ENCODE assay signal across 8 cellular contexts in the genomic region with DNA sequence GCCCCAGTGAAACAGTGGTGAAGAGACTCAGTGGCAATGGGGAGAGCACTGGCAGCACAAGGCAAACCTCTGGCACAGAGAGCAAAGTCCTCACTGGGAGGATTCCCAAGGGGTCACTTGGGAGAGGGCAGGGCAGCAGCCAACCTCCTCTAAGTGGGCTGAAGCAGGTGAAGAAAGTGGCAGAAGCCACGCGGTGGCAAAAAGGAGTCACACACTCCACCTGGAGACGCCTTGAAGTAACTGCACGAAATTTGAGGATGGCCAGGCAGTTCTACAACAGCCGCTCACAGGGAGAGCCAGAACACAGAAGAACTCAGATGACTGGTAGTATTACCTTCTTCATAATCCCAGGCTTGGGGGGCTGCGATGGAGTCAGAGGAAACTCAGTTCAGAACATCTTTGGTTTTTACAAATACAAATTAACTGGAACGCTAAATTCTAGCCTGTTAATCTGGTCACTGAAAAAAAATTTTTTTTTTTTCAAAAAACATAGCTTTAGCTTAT. TPM values are rescaled to one million over a fixed set of nuclear protein-coding genes. Genes with fewer than 3 reads are reported as not detected.
DNase-seq lines count a peak whose midpoint lies in the region; ATAC-seq and TF ChIP-seq lines count a peak whose summit lies in the region.

No MANE protein-coding gene starts in this region.

- TF ChIP-seq CTCF in AG04449 (IDR thresholded peaks at IDR 0.05; ENCODE audit: insufficient read depth, low read length, missing control alignments): peak; percentile 62
- peak; percentile 63 for TF ChIP-seq CTCF in GM13976 (IDR thresholded peaks at IDR 0.05; ENCODE audit: borderline replicate concordance, control extremely low read depth, extremely low read depth, insufficient read depth, missing control alignments)
- TF ChIP-seq CTCF in mesothelial cell of epicardium (IDR thresholded peaks at IDR 0.05; ENCODE audit: unreplicated experiment): no peak

- peaks cover 20% of the 10 kb centered on the region for H3K36me3 Mint-ChIP-seq in dendritic cell treated with granulocyte-macrophage colony-stimulating factor and Interleukin-4, amounts not matched to agents 40 ng/mL and 50 ng/mL, for 4 days (ENCODE audit: low read depth)
- no peaks in the 10 kb centered on the region for H3K36me3 Mint-ChIP-seq in mesothelial cell of epicardium

- intact Hi-C loops in dendritic cell treated with granulocyte-macrophage colony-stimulating factor and Interleukin-4, amounts not matched to agents 40 ng/mL and 50 ng/mL, for 4 days (cut with micrococcal nuclease): loop anchor here (5.0 kb wide), 1 partner anchor 56 kb away; no protein-coding TSS in a partner anchor

- no peak overlapping the region for H3K4me3 ChIP-seq in AG04449 (ENCODE audit: low read depth, low read length)

- no peak for DNase-seq in AG04449 (ENCODE audit: low read depth, low spot score)
- peak; percentile 78 for DNase-seq in GM13976 (ENCODE audit: low spot score)
- DNase-seq in NCI-H1930 (lab: John Stamatoyannopoulos, UW): peak; percentile 1 to 5
- peak; percentile 31 to 39 for DNase-seq in activated CD4-positive, alpha-beta T cell treated with anti-CD3 and anti-CD28 coated beads for 24 hours (ENCODE audit: low read depth in 2 of 2)
- peak in 1 of 2 experiments; percentile 58 for DNase-seq in mesothelial cell of epicardium (ENCODE audit: low spot score in 2 of 2, unreplicated experiment in 2 of 2)
- peak; percentile 6 to 13 for DNase-seq in stimulated activated CD8-positive, alpha-beta memory T cell treated with anti-CD3 and anti-CD28 coated beads, Interleukin-7, amount 100 ng/mL, for 4 hours (ENCODE audit: low read depth in 2 of 2)

- CTCF ChIA-PET in AG04449 (lab: Yijun Ruan, JAX): interaction anchor here (0.6 to 7.0 kb wide), 30 partner anchors 8 to 330 kb away, joined by 3 to 202 read pairs (median 3); no protein-coding TSS in a partner anchor

- H3K4me1 Mint-ChIP-seq in dendritic cell treated with granulocyte-macrophage colony-stimulating factor and Interleukin-4, amounts not matched to agents 40 ng/mL and 50 ng/mL, for 4 days (ENCODE audit: low read depth): peaks cover 67% of the 10 kb centered on the region
- peaks cover 28% of the 10 kb centered on the region for H3K4me1 Mint-ChIP-seq in mesothelial cell of epicardium

- peaks cover 13% of the 10 kb centered on the region for H3K27me3 Mint-ChIP-seq in dendritic cell treated with granulocyte-macrophage colony-stimulating factor and Interleukin-4, amounts not matched to agents 40 ng/mL and 50 ng/mL, for 4 days
- no peaks in the 10 kb centered on the region for H3K27me3 Mint-ChIP-seq in mesothelial cell of epicardium (ENCODE audit: low read depth)

- peak; percentile 85 for ATAC-seq in HG02870 (IDR thresholded peaks at IDR 0.05; ENCODE audit: unreplicated experiment)

- H3K4me3 Mint-ChIP-seq in dendritic cell treated with granulocyte-macrophage colony-stimulating factor and Interleukin-4, amounts not matched to agents 40 ng/mL and 50 ng/mL, for 4 days: peak overlapping the region; percentile 61
- H3K4me3 Mint-ChIP-seq in mesothelial cell of epicardium: peak overlapping the region; percentile 65

- in situ Hi-C loops in GM13976 (cut with MboI; ENCODE audit: low sequenced_read_pairs, unreplicated experiment): loop anchor here (5.0 kb wide), 1 partner anchor 164 kb away; no protein-coding TSS in a partner anchor

- POLR2A ChIA-PET in AG04449 (lab: Yijun Ruan, JAX): interaction anchor here (0.6 to 2.9 kb wide), 6 partner anchors 8 to 163 kb away, joined by 3 to 44 read pairs (median 6); no protein-coding TSS in a partner anchor

- H3K9me3 Mint-ChIP-seq in dendritic cell treated with granulocyte-macrophage colony-stimulating factor and Interleukin-4, amounts not matched to agents 40 ng/mL and 50 ng/mL, for 4 days: no peaks in the 10 kb centered on the region
- no peaks in the 10 kb centered on the region for H3K9me3 Mint-ChIP-seq in mesothelial cell of epicardium

- H3K27ac Mint-ChIP-seq in dendritic cell treated with granulocyte-macrophage colony-stimulating factor and Interleukin-4, amounts not matched to agents 40 ng/mL and 50 ng/mL, for 4 days: peak overlapping the region; percentile 99
- H3K27ac Mint-ChIP-seq in mesothelial cell of epicardium: peak overlapping the region; percentile 95

RNA-seq across cellular contexts. Expression of gene IL6, which starts 0.6 kb away (rescaled TPM):
- total RNA-seq in mesothelial cell of epicardium: 1.1 to 1.7 TPM (median 1.4 TPM) in 3 replicates
